14 cellular contexts compared by ENCODE assay signal in genomic region chr13:36992362-36992761, GRCh38. TPM values are rescaled to one million over a fixed set of nuclear protein-coding genes. Genes with fewer than 3 reads are reported as not detected.
DNase-seq lines count a peak whose midpoint lies in the region; ATAC-seq and TF ChIP-seq lines count a peak whose summit lies in the region.
"Had no signal": no experiment of that assay in that cellular context is flagged by ENCODE, and none has a peak within 500 bp of the region (broad histone marks: within the 10 kb centered on the region; RNA-seq: fewer than 3 reads in every experiment).

No MANE protein-coding gene starts in this region.

- H3K27me3 Mint-ChIP-seq in nephron (ENCODE audit: low read depth): no peaks in the 10 kb centered on the region
- H3K27me3 Mint-ChIP-seq: B cell had no signal

- no peak overlapping the region for H3K4me3 Mint-ChIP-seq in nephron
- H3K4me3 Mint-ChIP-seq: B cell; CD8-positive, alpha-beta T cell; H9 had no signal

- H3K9me3 Mint-ChIP-seq in nephron: no peaks in the 10 kb centered on the region
- H3K9me3 Mint-ChIP-seq: CD8-positive, alpha-beta T cell; H9 had no signal

- ATAC-seq in GM18520 (IDR thresholded peaks at IDR 0.05; ENCODE audit: unreplicated experiment): no peak
- ATAC-seq: CD8-positive, alpha-beta T cell; HepG2 had no signal

- peaks cover 28% of the 10 kb centered on the region for H3K4me1 Mint-ChIP-seq in nephron

- TF ChIP-seq CTCF in choroid plexus epithelial cell (conservative IDR thresholded peaks at IDR 0.05; ENCODE audit: low read depth, low read length) (no peak), nephron (IDR thresholded peaks at IDR 0.05; ENCODE audit: unreplicated experiment in 3 of 3) (no peak)

- DNase-seq in LHCN-M2 (ENCODE audit: low read depth): peak; percentile 37
- peak; percentile 12 for DNase-seq in choroid plexus epithelial cell (ENCODE audit: low read depth)
- DNase-seq in activated CD8-positive, alpha-beta memory T cell treated with anti-CD3 and anti-CD28 coated beads for 24 hours: no peak
- DNase-seq in NCI-H2081 (lab: John Stamatoyannopoulos, UW): no peak
- DNase-seq: Calu3; CD8-positive, alpha-beta T cell; DMS79 treated with DMSO at 0.1 percent for 48 hours; GF-D8; H9 had no signal

- H3K27ac Mint-ChIP-seq in nephron: peak overlapping the region; percentile 10 to 51 (median 29)
- H3K27ac Mint-ChIP-seq: B cell; CD8-positive, alpha-beta T cell; H9 had no signal

- H3K36me3 Mint-ChIP-seq in nephron (ENCODE audit: low read depth): peaks cover 59% of the 10 kb centered on the region

- H3K4me3 ChIP-seq in choroid plexus epithelial cell (ENCODE audit: low read depth, low read length): no peak overlapping the region
- H3K4me3 ChIP-seq: BLaER1 treated with 17β-estradiol and CSF1 and Interleukin-3, amounts not matched to agents 10 nM and 100 nM had no signal

RNA-seq across cellular contexts. Expression of gene ALG5, which starts 6.8 kb away (rescaled TPM):
- total RNA-seq in LHCN-M2 (2014; rRNA removed): 34.6 and 40.2 TPM in 2 replicates
- 23.8 TPM for polyA plus RNA-seq in LHCN-M2 (2012)

RNA-seq across cellular contexts. Expression of gene EXOSC8, which starts 8.2 kb away (rescaled TPM):
- 48.9 and 54.4 TPM in 2 replicates for total RNA-seq in LHCN-M2 (2014; rRNA removed)
- 23.0 TPM for polyA plus RNA-seq in LHCN-M2 (2012)

Comparison
In these comparisons a context has a peak if more than half of its experiments do, and no peak if none do; other contexts are left out.
1. DNase-seq: peak in LHCN-M2 (single experiment) and choroid plexus epithelial cell (single experiment); none in activated CD8-positive, alpha-beta memory T cell treated with anti-CD3 and anti-CD28 coated beads for 24 hours (single experiment) and NCI-H2081 (0 of 2).